ENCODE assay signal across 16 cellular contexts in the genomic region with DNA sequence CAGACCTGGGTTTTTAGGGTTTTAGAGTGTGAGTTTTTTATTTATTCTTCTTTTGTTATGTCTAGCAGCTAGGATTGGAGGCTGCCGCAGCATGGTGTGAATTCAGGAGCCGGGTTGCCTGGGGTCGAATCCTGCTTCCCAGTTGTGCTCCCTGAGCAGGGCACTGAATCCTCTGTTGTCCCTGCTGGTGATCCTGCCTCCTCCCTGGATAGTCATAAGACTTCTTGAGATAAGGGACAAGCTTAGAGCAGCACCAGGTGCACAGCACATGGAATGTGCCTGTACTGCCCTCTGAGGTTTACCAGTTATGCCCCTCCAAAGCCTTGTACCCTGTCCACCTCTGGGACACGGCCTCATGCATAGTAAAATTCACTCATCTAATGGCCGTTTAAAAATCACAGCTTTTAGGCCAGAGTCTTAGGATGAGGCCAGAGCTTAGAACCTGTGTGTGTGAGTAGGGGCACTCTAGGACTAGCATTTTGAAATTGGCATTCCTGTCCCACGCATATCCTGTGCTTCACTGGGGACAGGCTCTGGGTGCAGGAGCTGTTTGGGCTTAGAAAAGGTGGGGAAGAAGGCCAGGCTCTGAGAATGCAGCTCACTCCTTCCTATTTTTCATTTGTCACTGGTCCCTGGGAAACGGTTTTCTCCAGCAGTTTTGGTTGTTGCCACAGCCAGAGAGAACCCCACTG. TPM values are rescaled to one million over a fixed set of nuclear protein-coding genes. Genes with fewer than 3 reads are reported as not detected.
DNase-seq lines count a peak whose midpoint lies in the region; ATAC-seq, FAIRE-seq and TF ChIP-seq lines count a peak whose summit lies in the region.
"Had no signal": no experiment of that assay in that cellular context is flagged by ENCODE, and none has a peak within 500 bp of the region (broad histone marks: within the 10 kb centered on the region; RNA-seq: fewer than 3 reads in every experiment).

No MANE protein-coding gene starts in this region.

- H3K27me3 Mint-ChIP-seq in natural killer cell treated with Interleukin-12 subunit alpha and Interleukin-12 subunit beta and Interleukin-15 and Interleukin-18, amount 100 ng/mL, for 72 hours: no peaks in the 10 kb centered on the region
- H3K27me3 Mint-ChIP-seq in natural killer cell (ENCODE audit: low read depth in 2 of 2): no peaks in the 10 kb centered on the region
- H3K27me3 Mint-ChIP-seq: CD4-positive, alpha-beta T cell; memory B cell had no signal

- H3K27ac ChIP-seq in K562 (ENCODE audit: extremely low read depth, low read depth, low read length): no peak overlapping the region; the same call in 2 of the 3 replicates
- H3K27ac ChIP-seq in lower lobe of right lung: peak overlapping the region; percentile 58
- H3K27ac ChIP-seq: adrenal gland, esophagus muscularis mucosa, thoracic aorta had no signal

- in situ Hi-C loops in K562 (cut with MboI): loop anchor here (5.0 kb wide), 1 partner anchor 226 kb away; no protein-coding TSS in a partner anchor

- no peak overlapping the region for H2AFZ ChIP-seq in K562 (ENCODE audit: low read depth, low read length)

- DNase-seq in natural killer cell treated with Interleukin-12 subunit alpha and Interleukin-12 subunit beta and Interleukin-15 and Interleukin-18, amount 100 ng/mL, for 72 hours (ENCODE audit: low spot score): peak; percentile 31
- DNase-seq in natural killer cell (no peak), K562 (ENCODE audit: extremely low read depth in 1 of 4, low spot score in 3 of 4) (no peak), lower lobe of right lung (no peak), RCC 7860 (ENCODE audit: low spot score) (no peak), NCI-H2081 (lab: John Stamatoyannopoulos, UW) (no peak), T-helper 9 cell (no peak)

- H3K27me3 ChIP-seq in K562 (ENCODE audit: control insufficient read depth in 2 of 2, insufficient read depth in 2 of 2, low read length in 2 of 2) (no peaks in the 10 kb centered on the region), lower lobe of right lung (ENCODE audit: low read depth) (no peaks in the 10 kb centered on the region)
- H3K27me3 ChIP-seq: adrenal gland, esophagus muscularis mucosa had no signal

- ATAC-seq in natural killer cell treated with Interleukin-12 subunit alpha and Interleukin-12 subunit beta and Interleukin-15 and Interleukin-18, amount 100 ng/mL, for 72 hours: no peak
- ATAC-seq in natural killer cell (no peak), K562 (peak; percentile 25; the same call in 2 of the 3 replicates), lower lobe of right lung (no peak), GM21381 (IDR thresholded peaks at IDR 0.05; ENCODE audit: unreplicated experiment) (no peak)

- no TSS peak for BruUV-seq in K562 (replicated peaks; lab: Mats Ljungman, UMichigan)

- 40% methylated on average over 6 of the region's 7 CpGs for WGBS in K562 (ENCODE audit: insufficient coverage, low coverage, missing lambda C conversion rate)

- H3K36me3 ChIP-seq in K562 (ENCODE audit: control insufficient read depth, insufficient read depth, low read length) (no peaks in the 10 kb centered on the region; the same call in 2 of the 3 replicates), lower lobe of right lung (no peaks in the 10 kb centered on the region)
- H3K36me3 ChIP-seq: adrenal gland, esophagus muscularis mucosa, thoracic aorta had no signal

- FAIRE-seq in K562 (lab: Jason Lieb, UNC) (no peak), RCC 7860 (lab: Jason Lieb, UNC) (no peak)
- FAIRE-seq: H54 had no signal

- no peak for TF ChIP-seq EP300 in K562 (IDR thresholded peaks at IDR 0.05; ENCODE audit: low read length)

- POLR2A ChIA-PET in K562 (lab: Yijun Ruan, JAX): interaction anchor here (0.6 to 1.1 kb wide), 2 partner anchors 172 to 173 kb away, joined by 3 read pairs; no protein-coding TSS in a partner anchor

- no peaks in the 10 kb centered on the region for H3K9me3 Mint-ChIP-seq in natural killer cell treated with Interleukin-12 subunit alpha and Interleukin-12 subunit beta and Interleukin-15 and Interleukin-18, amount 100 ng/mL, for 72 hours
- H3K9me3 Mint-ChIP-seq in natural killer cell: no peaks in the 10 kb centered on the region
- H3K9me3 Mint-ChIP-seq: CD4-positive, alpha-beta T cell; memory B cell; neural crest cell; stimulated activated effector memory CD8-positive, alpha-beta T cell treated with anti-CD3 and anti-CD28 coated beads, Interleukin-12 subunit alpha, Interleukin-12 subunit beta, amount 100 ng/mL, for 72 hours had no signal

- H3K4me2 ChIP-seq in K562 (ENCODE audit: insufficient read depth, low read length): no peak overlapping the region

- CTCF ChIA-PET in K562 (lab: Yijun Ruan, JAX; ENCODE audit: low intra/inter-chr PET ratio): interaction anchor here (2.2 kb wide), 1 partner anchor 231 kb away, joined by 17 read pairs; a partner anchor contains a TSS

- no peaks in the 10 kb centered on the region for H4K20me1 ChIP-seq in K562 (replicated peaks; ENCODE audit: control insufficient read depth, insufficient read depth, low read length)

- no peak overlapping the region for H3K4me3 Mint-ChIP-seq in natural killer cell treated with Interleukin-12 subunit alpha and Interleukin-12 subunit beta and Interleukin-15 and Interleukin-18, amount 100 ng/mL, for 72 hours
- no peak overlapping the region for H3K4me3 Mint-ChIP-seq in natural killer cell
- H3K4me3 Mint-ChIP-seq: CD4-positive, alpha-beta T cell; memory B cell; neural crest cell; stimulated activated effector memory CD8-positive, alpha-beta T cell treated with anti-CD3 and anti-CD28 coated beads, Interleukin-12 subunit alpha, Interleukin-12 subunit beta, amount 100 ng/mL, for 72 hours had no signal

- H3K9me3 ChIP-seq in K562 (replicated peaks; ENCODE audit: control insufficient read depth, insufficient read depth, low read depth, low read length): no peaks in the 10 kb centered on the region
- no peaks in the 10 kb centered on the region for H3K9me3 ChIP-seq in lower lobe of right lung
- H3K9me3 ChIP-seq: adrenal gland, esophagus muscularis mucosa, thoracic aorta had no signal

- TF ChIP-seq RAD21 in K562 (CRISPR knock-in tag; conservative IDR thresholded peaks at IDR 0.05 in 1 of 2, IDR thresholded peaks at IDR 0.05 in 1 of 2): no peak

- intact Hi-C loops in natural killer cell (cut with micrococcal nuclease) (loop anchor here (5.0 to 10.0 kb wide), 2 partner anchors 243 to 796 kb away; no protein-coding TSS in a partner anchor), K562 (cut with micrococcal nuclease) (loop anchor here (1.0 to 5.0 kb wide), 3 partner anchors 74 to 231 kb away; no protein-coding TSS in a partner anchor), lower lobe of right lung (cut with DNase I) (loop anchor here (5.0 kb wide), 1 partner anchor 231 kb away; a partner anchor contains a TSS)

- peaks cover 13 to 15% of the 10 kb centered on the region in 2 donors for H3K4me1 Mint-ChIP-seq in natural killer cell treated with Interleukin-12 subunit alpha and Interleukin-12 subunit beta and Interleukin-15 and Interleukin-18, amount 100 ng/mL, for 72 hours (ENCODE audit: low read depth in 2 of 2)
- peaks cover 14 to 21% of the 10 kb centered on the region in 2 donors for H3K4me1 Mint-ChIP-seq in natural killer cell

- TF ChIP-seq POLR2A in K562 (conservative IDR thresholded peaks at IDR 0.05): no peak

- no peak overlapping the region for H3K9ac ChIP-seq in K562 (ENCODE audit: insufficient read depth in 1 of 2, low read depth in 2 of 2, low read length in 2 of 2)

- H3K4me3 ChIP-seq in K562 (no peak overlapping the region), lower lobe of right lung (no peak overlapping the region)
- H3K4me3 ChIP-seq: adrenal gland, esophagus muscularis mucosa, thoracic aorta had no signal

- no peak for TF ChIP-seq CTCF in natural killer cell (IDR thresholded peaks at IDR 0.05)
- no peak for TF ChIP-seq CTCF in K562 (IDR thresholded peaks at IDR 0.05 in 2 of 3, conservative IDR thresholded peaks at IDR 0.05 in 1 of 3; ENCODE audit: insufficient read depth in 2 of 3, low read depth in 1 of 3, low read length in 3 of 3)
- no peak for TF ChIP-seq CTCF in lower lobe of right lung (IDR thresholded peaks at IDR 0.05)

- H3K27ac Mint-ChIP-seq in natural killer cell treated with Interleukin-12 subunit alpha and Interleukin-12 subunit beta and Interleukin-15 and Interleukin-18, amount 100 ng/mL, for 72 hours: no peak overlapping the region
- H3K27ac Mint-ChIP-seq in natural killer cell: no peak overlapping the region
- H3K27ac Mint-ChIP-seq: CD4-positive, alpha-beta T cell; memory B cell; stimulated activated effector memory CD8-positive, alpha-beta T cell treated with anti-CD3 and anti-CD28 coated beads, Interleukin-12 subunit alpha, Interleukin-12 subunit beta, amount 100 ng/mL, for 72 hours had no signal

- H3K9me1 ChIP-seq in K562 (ENCODE audit: control insufficient read depth, insufficient read depth, low read length): no peaks in the 10 kb centered on the region

- H3K36me3 Mint-ChIP-seq in natural killer cell treated with Interleukin-12 subunit alpha and Interleukin-12 subunit beta and Interleukin-15 and Interleukin-18, amount 100 ng/mL, for 72 hours: no peaks in the 10 kb centered on the region
- no peaks in the 10 kb centered on the region for H3K36me3 Mint-ChIP-seq in natural killer cell
- H3K36me3 Mint-ChIP-seq: stimulated activated effector memory CD8-positive, alpha-beta T cell treated with anti-CD3 and anti-CD28 coated beads, Interleukin-12 subunit alpha, Interleukin-12 subunit beta, amount 100 ng/mL, for 72 hours had no signal

- H3K4me1 ChIP-seq in K562 (replicated peaks in 1 of 2; ENCODE audit: control insufficient read depth in 2 of 2, insufficient read depth in 2 of 2, low read length in 2 of 2) (peaks cover 6 to 11% of the 10 kb centered on the region in 2 experiments; a peak in 4 of 5 replicates), lower lobe of right lung (peaks cover 29% of the 10 kb centered on the region)

- no peaks in the 10 kb centered on the region for H3K79me2 ChIP-seq in K562 (ENCODE audit: control insufficient read depth, insufficient read depth, low read length)

RNA-seq across cellular contexts. Expression of a gene that starts 47.7 kb away (rescaled TPM):
- 10 to 100 TPM in 1 of 2 donors, 1 to 10 TPM in 1; 8.0 to 13.3 TPM for total RNA-seq in natural killer cell treated with Interleukin-12 subunit alpha and Interleukin-12 subunit beta and Interleukin-15 and Interleukin-18, amount 100 ng/mL, for 72 hours
- total RNA-seq in natural killer cell (1 to 10 TPM; 5.3 to 9.9 (median 8.3) TPM), K562 (2014; rRNA removed) (13.8 and 18.9 TPM in 2 replicates), K562 (2014; rRNA removed; fragmentation: Illumina TruSeq; extraction: Trizol) (3.9 and 5.0 TPM in 2 replicates), K562 (2015; rRNA removed; fragmentation: Illumina TruSeq; extraction: Trizol) (9.6 and 10.9 TPM in 2 replicates), K562 (2021) (16.5 and 18.6 TPM in 2 replicates), lower lobe of right lung (12.2 TPM)
- 8.7 and 19.3 TPM in 2 replicates for total RNA-seq in K562 (2011; cell fraction: chromatin; rRNA removed; ENCODE audit: low replicate concordance)
- total RNA-seq in K562 (2011; cell fraction: nucleolus; rRNA removed): 11.3 and 16.2 TPM in 2 replicates
- total RNA-seq in K562 (2011; cell fraction: nucleoplasm; rRNA removed): 8.1 and 12.4 TPM in 2 replicates
- polyA plus RNA-seq in K562 (2011; rRNA removed) (15.2 and 21.4 TPM in 2 replicates), K562 (2014; fragmentation: Illumina TruSeq; extraction: Trizol) (7.6 and 10.4 TPM in 2 replicates), K562 (2014; fragmentation: Nextera tagmentation; extraction: Ambion mirVana) (1 to 10 TPM; 4.6 to 5.7 TPM), K562 (2014; rRNA removed) (18.6 and 28.4 TPM in 2 replicates)
- 18.7 and 21.5 TPM in 2 replicates for polyA plus RNA-seq in K562 (2011; cell fraction: cytosol; rRNA removed)
- 9.4 and 10.1 TPM in 2 replicates for polyA plus RNA-seq in K562 (2011; cell fraction: nucleus; rRNA removed)
- polyA plus RNA-seq in K562 (2012): 17.4 and 79.0 TPM in 2 replicates
- 4.3 and 4.9 TPM in 2 replicates for polyA minus RNA-seq in K562 (2011; rRNA and poly(A)+ RNA removed)
- polyA minus RNA-seq in K562 (2011; cell fraction: cytosol; rRNA and poly(A)+ RNA removed): 5.0 and 6.1 TPM in 2 replicates
- polyA minus RNA-seq in K562 (2011; cell fraction: nucleus; rRNA and poly(A)+ RNA removed): 6.9 and 9.9 TPM in 2 replicates
